In genomic region chr5:4208996-4209395, GRCh38 we compare ENCODE assay signal across 31 cellular contexts.
"Had no signal": no experiment of that assay in that cellular context is flagged by ENCODE, and none has a peak within 500 bp of the region (broad histone marks: within the 10 kb centered on the region; RNA-seq: fewer than 3 reads in every experiment).

No MANE protein-coding gene starts in this region.

- H3K36me3 Mint-ChIP-seq: activated naive CD4-positive, alpha-beta T cell treated with anti-CD3 and anti-CD28 coated beads, Interleukin-2, amount 50 U/mL, for 72 hours; brain had no signal

- H3K4me3 ChIP-seq: adrenal gland, K562, Peyer's patch, SJCRH30, SK-N-MC had no signal

- H3K27ac ChIP-seq: adrenal gland, Peyer's patch, SJCRH30, SK-N-MC, WERI-Rb-1 had no signal

- H3K27me3 Mint-ChIP-seq: activated CD4-positive, alpha-beta T cell treated with anti-CD3 and anti-CD28 coated beads, Interleukin-2, amount 10 ng/mL, durations not matched to agents 7 days and 5 days had no signal

- H3K27ac Mint-ChIP-seq: activated CD4-positive, alpha-beta T cell treated with anti-CD3 and anti-CD28 coated beads, Interleukin-2, amount 10 ng/mL, durations not matched to agents 7 days and 5 days; activated CD8-positive, alpha-beta T cell treated with anti-CD3 and anti-CD28 coated beads, Interleukin-2, amount 10 ng/mL, durations not matched to agents 7 days and 5 days; activated naive CD4-positive, alpha-beta T cell treated with anti-CD3 and anti-CD28 coated beads for 36 hours; activated naive CD4-positive, alpha-beta T cell treated with anti-CD3 and anti-CD28 coated beads, Interleukin-2, amount 50 U/mL, for 72 hours; activated T-helper 1 cell treated with anti-CD3 and anti-CD28 coated beads, Interleukin-12 subunit alpha, Interleukin-12 subunit beta, Interleukin-2, Interleukin-4 antibody, amounts not matched to agents 30 ng/mL and 10 ng/mL and 1 ng/mL, durations not matched to agents 14 hours and 24 hours and 36 hours; brain had no signal

- H3K27me3 ChIP-seq: adrenal gland, Peyer's patch, SJCRH30 had no signal

- H3K9me3 ChIP-seq: adrenal gland, SJCRH30 had no signal

- H3K36me3 ChIP-seq: adrenal gland, Peyer's patch, SJCRH30, WERI-Rb-1 had no signal

- DNase-seq: activated CD4-positive, alpha-beta T cell treated with anti-CD3 and anti-CD28 coated beads for 1 hour; activated CD4-positive, alpha-beta T cell treated with anti-CD3 and anti-CD28 coated beads, Interleukin-2, amount 10 ng/mL, durations not matched to agents 7 days and 5 days; activated CD4-positive, alpha-beta T cell treated with anti-CD3 and anti-CD28 coated beads, Interleukin-2, amount 50 U/mL, for 48 hours; activated CD4-positive, CD25-positive, alpha-beta regulatory T cell; activated CD8-positive, alpha-beta T cell treated with anti-CD3 and anti-CD28 coated beads, Interleukin-2, amount 10 ng/mL, durations not matched to agents 7 days and 5 days; activated gamma-delta T cell treated with Interleukin-2 at 50 U/mL for 16 hours; activated naive CD4-positive, alpha-beta T cell treated with anti-CD3 and anti-CD28 coated beads for 36 hours; activated T-cell treated with anti-CD3 and anti-CD28 coated beads, Interleukin-2, amount 50 U/mL, for 4 hours; adrenal gland; caudate nucleus; cerebellar nuclear complex; NCI-H1092 treated with DMSO at 0.1 percent for 48 hours; NCI-H1417 treated with DMSO at 0.1 percent for 48 hours; NCI-H187 treated with DMSO at 0.1 percent for 48 hours; NCI-H2081; NCI-H345; NCI-H510A; NCI-H526; NCI-H748 treated with DMSO at 0.1 percent for 48 hours; NK-92 treated with Interleukin-12 subunit alpha and Interleukin-12 subunit beta, amount 100 ng/mL, for 24 hours; PC-3; Peyer's patch; SHP77; SJCRH30; T1000; WERI-Rb-1 had no signal

- H3K4me1 ChIP-seq: adrenal gland, Peyer's patch, SJCRH30 had no signal

- H3K9me3 Mint-ChIP-seq: activated naive CD4-positive, alpha-beta T cell treated with anti-CD3 and anti-CD28 coated beads for 36 hours had no signal

- H3K4me1 Mint-ChIP-seq: activated CD4-positive, alpha-beta T cell treated with anti-CD3 and anti-CD28 coated beads, Interleukin-2, amount 10 ng/mL, durations not matched to agents 7 days and 5 days had no signal

- ATAC-seq: activated CD8-positive, alpha-beta T cell treated with anti-CD3 and anti-CD28 coated beads, Interleukin-2, amount 10 ng/mL, durations not matched to agents 7 days and 5 days; activated naive CD4-positive, alpha-beta T cell treated with anti-CD3 and anti-CD28 coated beads, Interleukin-2, amount 50 U/mL, for 72 hours; activated T-cell treated with anti-CD3 and anti-CD28 coated beads, Interleukin-2, amount 50 U/mL, for 4 hours; K562; PC-3 had no signal

- H3K4me3 Mint-ChIP-seq: activated CD4-positive, alpha-beta T cell treated with anti-CD3 and anti-CD28 coated beads, Interleukin-2, amount 10 ng/mL, durations not matched to agents 7 days and 5 days; activated CD8-positive, alpha-beta T cell treated with anti-CD3 and anti-CD28 coated beads, Interleukin-2, amount 10 ng/mL, durations not matched to agents 7 days and 5 days; activated naive CD4-positive, alpha-beta T cell treated with anti-CD3 and anti-CD28 coated beads for 36 hours; activated T-cell treated with anti-CD3 and anti-CD28 coated beads, Interleukin-2, amount 50 U/mL, for 4 hours; activated T-helper 1 cell treated with anti-CD3 and anti-CD28 coated beads, Interleukin-12 subunit alpha, Interleukin-12 subunit beta, Interleukin-2, Interleukin-4 antibody, amounts not matched to agents 30 ng/mL and 10 ng/mL and 1 ng/mL, durations not matched to agents 14 hours and 24 hours and 36 hours; brain had no signal
